14 cellular contexts compared by ENCODE assay signal in the genomic region with DNA sequence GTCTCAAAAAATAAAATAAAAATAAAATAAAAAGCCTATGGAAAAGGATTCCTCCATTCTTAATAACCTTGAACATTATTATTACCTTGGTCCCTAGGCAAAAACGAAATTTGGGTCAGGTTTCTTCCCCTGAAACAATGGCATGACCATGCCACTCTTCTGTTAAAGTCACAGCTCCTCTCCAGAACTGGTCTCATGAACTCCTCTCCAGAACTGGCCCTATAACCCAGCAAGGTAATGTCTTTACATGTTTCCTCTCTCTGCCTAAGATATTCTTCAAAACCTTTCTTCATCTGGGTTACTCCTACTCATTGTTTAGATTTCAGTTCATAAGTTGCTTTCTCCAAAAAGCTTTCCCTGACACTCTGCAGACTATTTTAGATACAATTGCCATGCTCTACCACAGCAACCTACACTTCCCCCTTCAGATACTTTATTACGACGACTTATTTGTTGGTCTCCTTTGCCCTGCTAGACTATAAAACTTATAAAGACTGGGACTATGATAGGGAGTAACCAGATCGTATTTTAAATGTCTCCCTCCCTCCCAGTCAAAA. TPM values are rescaled to one million over a fixed set of nuclear protein-coding genes. Genes with fewer than 3 reads are reported as not detected.
DNase-seq lines count a peak whose midpoint lies in the region; ATAC-seq and TF ChIP-seq lines count a peak whose summit lies in the region.
"Had no signal": no experiment of that assay in that cellular context is flagged by ENCODE, and none has a peak within 500 bp of the region (broad histone marks: within the 10 kb centered on the region; RNA-seq: fewer than 3 reads in every experiment).

No MANE protein-coding gene starts in this region.

- peak overlapping the region; percentile 37 for H3K27ac Mint-ChIP-seq in Caco-2 (ENCODE audit: unreplicated experiment)
- no peak overlapping the region for H3K27ac Mint-ChIP-seq in CD8-positive, alpha-beta T cell

- no peak for DNase-seq in Caco-2
- no peak for DNase-seq in SJSA1 (ENCODE audit: low read depth in 1 of 2, low spot score in 2 of 2)
- DNase-seq in foreskin keratinocyte: no peak
- DNase-seq in psoas muscle: no peak
- no peak for DNase-seq in NCI-H1417 treated with DMSO at 0.1 percent for 48 hours (lab: John Stamatoyannopoulos, UW)
- no peak for DNase-seq in CD8-positive, alpha-beta T cell
- DNase-seq in HPDE6-E6E7 (ENCODE audit: extremely low spot score): no peak
- DNase-seq: activated CD4-positive, CD25-positive, alpha-beta regulatory T cell treated with anti-CD3 and anti-CD28 coated beads, Interleukin-2, amount 50 U/mL, for 72 hours; activated effector memory CD4-positive, alpha-beta T cell treated with Interleukin-2 at 50 U/mL for 16 hours; cortex of kidney; MV-4-11 had no signal

- 38 to 48% (median 44%) methylated on average over 4 of the region's 4 CpGs for WGBS in psoas muscle, 3 donors

- H3K4me1 Mint-ChIP-seq in Caco-2 (ENCODE audit: low read depth, unreplicated experiment): peaks cover 20% of the 10 kb centered on the region
- H3K4me1 Mint-ChIP-seq in CD8-positive, alpha-beta T cell (ENCODE audit: low read depth): peaks cover 17% of the 10 kb centered on the region

- CTCF ChIA-PET in Caco-2 (lab: Charles Lee): interaction anchor here (0.7 kb wide), 1 partner anchor 574 kb away, joined by 3 read pairs; no protein-coding TSS in a partner anchor
- CTCF ChIA-PET in CD8-positive, alpha-beta T cell (lab: Charles Lee): no interaction called here

- no peak overlapping the region for H3K4me3 ChIP-seq in Caco-2 (ENCODE audit: low read depth, low read length)
- peak overlapping the region; percentile 15 for H3K4me3 ChIP-seq in SJSA1
- H3K4me3 ChIP-seq in psoas muscle: no peak overlapping the region
- no peak overlapping the region for H3K4me3 ChIP-seq in CD8-positive, alpha-beta T cell (ENCODE audit: low read depth, low read length)
- H3K4me3 ChIP-seq: pancreas, testis had no signal

- H3K27me3 Mint-ChIP-seq in Caco-2 (ENCODE audit: insufficient read depth, unreplicated experiment): no peaks in the 10 kb centered on the region
- no peaks in the 10 kb centered on the region for H3K27me3 Mint-ChIP-seq in CD8-positive, alpha-beta T cell (ENCODE audit: low read depth)

- BruUV-seq in Caco-2 (replicated peaks; lab: Mats Ljungman, UMichigan): no TSS peak

- POLR2A ChIA-PET in Caco-2 (lab: Charles Lee): no interaction called here
- POLR2A ChIA-PET in CD8-positive, alpha-beta T cell (lab: Charles Lee): no interaction called here

- no peaks in the 10 kb centered on the region for H3K9me3 ChIP-seq in Caco-2
- no peaks in the 10 kb centered on the region for H3K9me3 ChIP-seq in SJSA1 (replicated peaks)
- peaks cover 5% of the 10 kb centered on the region for H3K9me3 ChIP-seq in psoas muscle
- H3K9me3 ChIP-seq in CD8-positive, alpha-beta T cell (ENCODE audit: low read length): no peaks in the 10 kb centered on the region
- H3K9me3 ChIP-seq: pancreas, testis had no signal

- TF ChIP-seq CTCF in Caco-2 (IDR thresholded peaks at IDR 0.05; ENCODE audit: insufficient read depth in 1 of 2, low read depth in 1 of 2, low read length in 1 of 2, severe bottlenecking in 1 of 2, unreplicated experiment in 1 of 2) (no peak), foreskin keratinocyte (conservative IDR thresholded peaks at IDR 0.05) (no peak), psoas muscle (IDR thresholded peaks at IDR 0.05) (no peak)
- no peak for TF ChIP-seq CTCF in CD8-positive, alpha-beta T cell (IDR thresholded peaks at IDR 0.05)

- H3K4me3 Mint-ChIP-seq in Caco-2 (ENCODE audit: unreplicated experiment): no peak overlapping the region
- no peak overlapping the region for H3K4me3 Mint-ChIP-seq in CD8-positive, alpha-beta T cell

- no peak for ATAC-seq in foreskin keratinocyte
- no peak for ATAC-seq in psoas muscle
- ATAC-seq in HG02870 (IDR thresholded peaks at IDR 0.05; ENCODE audit: unreplicated experiment): no peak
- no peak for ATAC-seq in CD8-positive, alpha-beta T cell

- H3K27ac ChIP-seq in SJSA1: peak overlapping the region; percentile 94
- H3K27ac ChIP-seq in foreskin keratinocyte: peak overlapping the region; percentile 59
- peak overlapping the region; percentile 11 for H3K27ac ChIP-seq in psoas muscle
- H3K27ac ChIP-seq in CD8-positive, alpha-beta T cell (ENCODE audit: low read depth, low read length): no peak overlapping the region
- H3K27ac ChIP-seq: pancreas had no signal

- H3K36me3 ChIP-seq in Caco-2 (ENCODE audit: control insufficient read depth, insufficient read depth, low read length): no peaks in the 10 kb centered on the region; the same call in none of the 2 replicates
- H3K36me3 ChIP-seq in SJSA1: peaks cover 44% of the 10 kb centered on the region
- peaks cover 0 to 25% of the 10 kb centered on the region in 2 donors for H3K36me3 ChIP-seq in psoas muscle (ENCODE audit: insufficient read depth in 1 of 2, low read depth in 1 of 2)
- peaks cover 5% of the 10 kb centered on the region for H3K36me3 ChIP-seq in CD8-positive, alpha-beta T cell (ENCODE audit: insufficient read depth, low read length)
- H3K36me3 ChIP-seq: pancreas had no signal

- H3K36me3 Mint-ChIP-seq in Caco-2 (ENCODE audit: insufficient read depth, unreplicated experiment): peaks cover 20% of the 10 kb centered on the region
- H3K36me3 Mint-ChIP-seq in CD8-positive, alpha-beta T cell: peaks cover 43% of the 10 kb centered on the region

- H3K9me3 Mint-ChIP-seq in Caco-2 (ENCODE audit: unreplicated experiment): no peaks in the 10 kb centered on the region
- H3K9me3 Mint-ChIP-seq in CD8-positive, alpha-beta T cell: no peaks in the 10 kb centered on the region

- no peaks in the 10 kb centered on the region for H3K27me3 ChIP-seq in Caco-2 (replicated peaks; ENCODE audit: control insufficient read depth, insufficient read depth, low read length)
- H3K27me3 ChIP-seq in SJSA1 (replicated peaks): no peaks in the 10 kb centered on the region
- no peaks in the 10 kb centered on the region for H3K27me3 ChIP-seq in foreskin keratinocyte
- no peaks in the 10 kb centered on the region for H3K27me3 ChIP-seq in psoas muscle (ENCODE audit: insufficient read depth in 3 of 3, low read length in 2 of 3)
- no peaks in the 10 kb centered on the region for H3K27me3 ChIP-seq in CD8-positive, alpha-beta T cell (ENCODE audit: insufficient read depth, low read length)
- H3K27me3 ChIP-seq: pancreas, testis had no signal

- intact Hi-C loops in Caco-2 (cut with micrococcal nuclease; ENCODE audit: unreplicated experiment) (no loop called here), psoas muscle (cut with DNase I) (no loop called here)
- intact Hi-C loops in CD8-positive, alpha-beta T cell (cut with DNase I, micrococcal nuclease): no loop called here

- peaks cover 25% of the 10 kb centered on the region for H3K4me1 ChIP-seq in Caco-2
- peaks cover 32% of the 10 kb centered on the region for H3K4me1 ChIP-seq in SJSA1 (replicated peaks)
- H3K4me1 ChIP-seq in foreskin keratinocyte: peaks cover 6% of the 10 kb centered on the region
- no peaks in the 10 kb centered on the region for H3K4me1 ChIP-seq in psoas muscle
- H3K4me1 ChIP-seq in CD8-positive, alpha-beta T cell (ENCODE audit: insufficient read depth, low read length): no peaks in the 10 kb centered on the region
- H3K4me1 ChIP-seq: pancreas had no signal

RNA-seq across cellular contexts. Expression of a gene that starts 13.5 kb away (rescaled TPM):
- total RNA-seq in Caco-2 (2022) (37.7 and 44.4 TPM in 2 replicates), foreskin keratinocyte (27.9 and 28.1 TPM in 2 replicates), psoas muscle (10 to 100 TPM; 12.1 to 16.2 (median 14.7) TPM)
- 68.1 and 87.2 TPM in 2 replicates for total RNA-seq in SJSA1 (2014; rRNA removed; shearing (Covaris generic))
- polyA plus RNA-seq in foreskin keratinocyte (9.2 and 10.3 TPM in 2 replicates), psoas muscle (10 to 100 TPM in 1 of 3 donors, 1 to 10 TPM in 2; 6.8 to 17.6 (median 9.5) TPM)
- 10 to 100 TPM; 17.7 to 20.9 TPM for total RNA-seq in CD8-positive, alpha-beta T cell
